In genomic region chr1:32758177-32758794, GRCh38 we compare ENCODE assay signal across 1 cellular context.
A peak's percentile ranks its signal among the peaks of the same experiment; 100 is the strongest.
TF ChIP-seq lines count a peak whose summit lies in the region.

No MANE protein-coding gene starts in this region.

TF ChIP-seq in K562, 482 proteins besides CTCF, POLR2A, EP300 and RAD21 (continued from another document):
- TF ChIP-seq CLOCK (CRISPR knock-in tag; IDR thresholded peaks at IDR 0.05; ENCODE audit: borderline replicate concordance), result no peak
- TF ChIP-seq ETS2 (tag; IDR thresholded peaks at IDR 0.05; ENCODE audit: borderline replicate concordance, poor library complexity, severe bottlenecking), result no peak
- TF ChIP-seq RCOR1 (IDR thresholded peaks at IDR 0.05; ENCODE audit: borderline replicate concordance in 1 of 2, low read depth in 2 of 2, low read length in 2 of 2), result peak in 1 of 2 experiments; percentile 49; a peak in 1 of 4 replicates
- TF ChIP-seq JUNB (CRISPR knock-in tag; conservative IDR thresholded peaks at IDR 0.05), result no peak
- no peak for TF ChIP-seq ZNF280A (IDR thresholded peaks at IDR 0.05; ENCODE audit: low read depth, partially characterized antibody)
- no peak for TF ChIP-seq ZFP36 (IDR thresholded peaks at IDR 0.05; ENCODE audit: low read depth, low read length, partially characterized antibody)
- TF ChIP-seq THAP7 (CRISPR knock-in tag; IDR thresholded peaks at IDR 0.05), result no peak
- no peak for TF ChIP-seq FOXK2 (conservative IDR thresholded peaks at IDR 0.05 in 1 of 2, IDR thresholded peaks at IDR 0.05 in 1 of 2; ENCODE audit: low read depth in 2 of 2)
- no peak for TF ChIP-seq NFYB (IDR thresholded peaks at IDR 0.05; ENCODE audit: extremely low read depth, insufficient read length)
- TF ChIP-seq KDM4B (IDR thresholded peaks at IDR 0.05; ENCODE audit: borderline replicate concordance in 2 of 2, low read depth in 1 of 2), result no peak
- TF ChIP-seq CBFA2T3 (IDR thresholded peaks at IDR 0.05), result peak; percentile 58; the same call in 1 of the 2 replicates
- no peak for TF ChIP-seq SAP30 (IDR thresholded peaks at IDR 0.05; ENCODE audit: borderline replicate concordance, insufficient read depth, low read depth, low read length, poor library complexity, severe bottlenecking)
- TF ChIP-seq PHB2 (IDR thresholded peaks at IDR 0.05; ENCODE audit: low read depth), result no peak
- TF ChIP-seq RB1 (IDR thresholded peaks at IDR 0.05; ENCODE audit: low read depth), result no peak
- TF ChIP-seq NCOA4 (IDR thresholded peaks at IDR 0.05; ENCODE audit: partially characterized antibody), result no peak
- TF ChIP-seq DPF2 (IDR thresholded peaks at IDR 0.05), result no peak
- no peak for TF ChIP-seq ZNF408 (CRISPR knock-in tag; IDR thresholded peaks at IDR 0.05; ENCODE audit: low read depth)
- no peak for TF ChIP-seq NR2C1 (IDR thresholded peaks at IDR 0.05)
- 0 out of 2 replicates have a peak, but pooled peaks have one; percentile 2 for TF ChIP-seq NR2C1 (tag; IDR thresholded peaks at IDR 0.05)
- TF ChIP-seq HMBOX1 (IDR thresholded peaks at IDR 0.05), result no peak
- TF ChIP-seq HSF4 (CRISPR knock-in tag; IDR thresholded peaks at IDR 0.05; ENCODE audit: borderline replicate concordance), result 0 out of 2 replicates have a peak, but pooled peaks have one; percentile 52
- TF ChIP-seq HNRNPLL (IDR thresholded peaks at IDR 0.05; ENCODE audit: low read depth, low read length, poor library complexity, severe bottlenecking), result no peak
- TF ChIP-seq ZNF785 (CRISPR knock-in tag; IDR thresholded peaks at IDR 0.05), result no peak
- TF ChIP-seq SRF (CRISPR knock-in tag; IDR thresholded peaks at IDR 0.05), result no peak; a peak in 1 of 4 replicates
- no peak for TF ChIP-seq ZNF174 (CRISPR knock-in tag; IDR thresholded peaks at IDR 0.05)
- no peak for TF ChIP-seq ATF7 (IDR thresholded peaks at IDR 0.05)
- TF ChIP-seq LEF1 (IDR thresholded peaks at IDR 0.05), result no peak
- no peak for TF ChIP-seq ZNF384 (IDR thresholded peaks at IDR 0.05; ENCODE audit: low read depth, low read length)
- no peak for TF ChIP-seq ZKSCAN3 (CRISPR knock-in tag; IDR thresholded peaks at IDR 0.05)
- TF ChIP-seq, protein P1, sequence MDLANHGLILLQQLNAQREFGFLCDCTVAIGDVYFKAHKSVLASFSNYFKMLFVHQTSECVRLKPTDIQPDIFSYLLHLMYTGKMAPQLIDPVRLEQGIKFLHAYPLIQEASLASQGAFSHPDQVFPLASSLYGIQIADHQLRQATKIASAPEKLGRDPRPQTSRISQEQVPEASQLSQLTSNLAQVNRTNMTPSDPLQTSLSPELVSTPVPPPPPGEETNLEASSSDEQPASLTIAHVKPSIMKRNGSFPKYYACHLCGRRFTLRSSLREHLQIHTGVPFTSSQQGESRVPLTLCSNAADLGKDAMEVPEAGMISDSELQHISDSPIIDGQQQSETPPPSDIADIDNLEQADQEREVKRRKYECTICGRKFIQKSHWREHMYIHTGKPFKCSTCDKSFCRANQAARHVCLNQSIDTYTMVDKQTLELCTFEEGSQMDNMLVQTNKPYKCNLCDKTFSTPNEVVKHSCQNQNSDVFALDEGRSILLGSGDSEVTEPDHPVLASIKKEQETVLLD (IDR thresholded peaks at IDR 0.05), result 0 out of 2 replicates have a peak, but pooled peaks have one; percentile 32
- no peak for TF ChIP-seq YBX1 (IDR thresholded peaks at IDR 0.05)
- TF ChIP-seq ESRRA (IDR thresholded peaks at IDR 0.05; ENCODE audit: borderline replicate concordance, low read depth), result no peak
- TF ChIP-seq, protein P2, sequence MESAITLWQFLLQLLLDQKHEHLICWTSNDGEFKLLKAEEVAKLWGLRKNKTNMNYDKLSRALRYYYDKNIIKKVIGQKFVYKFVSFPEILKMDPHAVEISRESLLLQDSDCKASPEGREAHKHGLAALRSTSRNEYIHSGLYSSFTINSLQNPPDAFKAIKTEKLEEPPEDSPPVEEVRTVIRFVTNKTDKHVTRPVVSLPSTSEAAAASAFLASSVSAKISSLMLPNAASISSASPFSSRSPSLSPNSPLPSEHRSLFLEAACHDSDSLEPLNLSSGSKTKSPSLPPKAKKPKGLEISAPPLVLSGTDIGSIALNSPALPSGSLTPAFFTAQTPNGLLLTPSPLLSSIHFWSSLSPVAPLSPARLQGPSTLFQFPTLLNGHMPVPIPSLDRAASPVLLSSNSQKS (CRISPR knock-in tag; IDR thresholded peaks at IDR 0.05), result no peak
- TF ChIP-seq ZNF449 (CRISPR knock-in tag; IDR thresholded peaks at IDR 0.05), result no peak
- no peak for TF ChIP-seq NFE2L1 (tag; IDR thresholded peaks at IDR 0.05; ENCODE audit: borderline replicate concordance, low read depth)
- peak; percentile 75 for TF ChIP-seq RBM25 (IDR thresholded peaks at IDR 0.05; ENCODE audit: low read depth, low read length, severe bottlenecking)
- TF ChIP-seq, protein P3, sequence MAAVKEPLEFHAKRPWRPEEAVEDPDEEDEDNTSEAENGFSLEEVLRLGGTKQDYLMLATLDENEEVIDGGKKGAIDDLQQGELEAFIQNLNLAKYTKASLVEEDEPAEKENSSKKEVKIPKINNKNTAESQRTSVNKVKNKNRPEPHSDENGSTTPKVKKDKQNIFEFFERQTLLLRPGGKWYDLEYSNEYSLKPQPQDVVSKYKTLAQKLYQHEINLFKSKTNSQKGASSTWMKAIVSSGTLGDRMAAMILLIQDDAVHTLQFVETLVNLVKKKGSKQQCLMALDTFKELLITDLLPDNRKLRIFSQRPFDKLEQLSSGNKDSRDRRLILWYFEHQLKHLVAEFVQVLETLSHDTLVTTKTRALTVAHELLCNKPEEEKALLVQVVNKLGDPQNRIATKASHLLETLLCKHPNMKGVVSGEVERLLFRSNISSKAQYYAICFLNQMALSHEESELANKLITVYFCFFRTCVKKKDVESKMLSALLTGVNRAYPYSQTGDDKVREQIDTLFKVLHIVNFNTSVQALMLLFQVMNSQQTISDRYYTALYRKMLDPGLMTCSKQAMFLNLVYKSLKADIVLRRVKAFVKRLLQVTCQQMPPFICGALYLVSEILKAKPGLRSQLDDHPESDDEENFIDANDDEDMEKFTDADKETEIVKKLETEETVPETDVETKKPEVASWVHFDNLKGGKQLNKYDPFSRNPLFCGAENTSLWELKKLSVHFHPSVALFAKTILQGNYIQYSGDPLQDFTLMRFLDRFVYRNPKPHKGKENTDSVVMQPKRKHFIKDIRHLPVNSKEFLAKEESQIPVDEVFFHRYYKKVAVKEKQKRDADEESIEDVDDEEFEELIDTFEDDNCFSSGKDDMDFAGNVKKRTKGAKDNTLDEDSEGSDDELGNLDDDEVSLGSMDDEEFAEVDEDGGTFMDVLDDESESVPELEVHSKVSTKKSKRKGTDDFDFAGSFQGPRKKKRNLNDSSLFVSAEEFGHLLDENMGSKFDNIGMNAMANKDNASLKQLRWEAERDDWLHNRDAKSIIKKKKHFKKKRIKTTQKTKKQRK (IDR thresholded peaks at IDR 0.05; ENCODE audit: borderline replicate concordance, low read depth, low read length), result no peak
- no peak; a peak in 1 of 4 replicates for TF ChIP-seq MNT (conservative IDR thresholded peaks at IDR 0.05)
- peak; percentile 23; the same call in 1 of the 2 replicates for TF ChIP-seq RNF219 (CRISPR knock-in tag; IDR thresholded peaks at IDR 0.05)
